Comparison of ENCODE assay signal across 8 cellular contexts in genomic region chr7:44846390-44846789, GRCh38. TPM values are rescaled to one million over a fixed set of nuclear protein-coding genes. Genes with fewer than 3 reads are reported as not detected.
DNase-seq lines count a peak whose midpoint lies in the region; ATAC-seq and TF ChIP-seq lines count a peak whose summit lies in the region.
"Not testable (repeated sequence)": the region's sequence is repeated elsewhere in the genome, so short reads cannot be mapped to it uniquely, and the experiment has no call there.

No MANE protein-coding gene starts in this region.

- 88% methylated on average over 11 of the region's 11 CpGs for WGBS in ectodermal cell, 2 experiments

- H3K36me3 ChIP-seq in ectodermal cell (ENCODE audit: control insufficient read depth, insufficient read depth, low read length), result not testable (repeated sequence)
- H3K36me3 ChIP-seq in iPS-18a (ENCODE audit: control insufficient read depth, low read depth, low read length), result peaks cover 11% of the 10 kb centered on the region

- not testable (repeated sequence) for ATAC-seq in T-helper 17 cell; stimulated activated naive CD8-positive, alpha-beta T cell treated with anti-CD3 and anti-CD28 coated beads, Interleukin-15, amount 100 ng/mL, for 72 hours

- intact Hi-C loops in CD14-positive monocyte (cut with micrococcal nuclease), result loop anchor here (5.0 to 10.0 kb wide), 7 partner anchors 41 to 802 kb away; partner anchors contain the start of genes DBNL (in 1 of the 2), PPIA (in 1 of the 2), PURB (in 1 of the 2) and TMED4 (in 1 of the 2)

- peak overlapping the region; percentile 98 for H3K4me3 ChIP-seq in ectodermal cell (ENCODE audit: insufficient read depth, low read depth, low read length)
- peak overlapping the region; percentile 97 for H3K4me3 ChIP-seq in iPS-18a (ENCODE audit: low read length)

- H3K4me1 Mint-ChIP-seq in CD14-positive monocyte (peaks cover 58% of the 10 kb centered on the region), IgD-negative memory B cell (peaks cover 22 to 29% (median 27%) of the 10 kb centered on the region in 3 donors), T-helper 17 cell (peaks cover 35% of the 10 kb centered on the region), neural crest cell (peaks cover 46% of the 10 kb centered on the region)
- peaks cover 44% of the 10 kb centered on the region for H3K4me1 Mint-ChIP-seq in activated naive CD4-positive, alpha-beta T cell treated with anti-CD3 and anti-CD28 coated beads, Interleukin-2, amount 50 U/mL, for 24 hours
- H3K4me1 Mint-ChIP-seq in stimulated activated naive CD8-positive, alpha-beta T cell treated with anti-CD3 and anti-CD28 coated beads, Interleukin-15, amount 100 ng/mL, for 72 hours, result peaks cover 65% of the 10 kb centered on the region

- H3K9me3 ChIP-seq in T-helper 17 cell (ENCODE audit: control insufficient read depth, low read length, poor library complexity, severe bottlenecking); ectodermal cell (ENCODE audit: control insufficient read depth, low read length); iPS-18a (ENCODE audit: control insufficient read depth, low read depth, low read length): not testable (repeated sequence)

- H3K27me3 ChIP-seq in ectodermal cell (ENCODE audit: control insufficient read depth, insufficient read depth, low read length, poor library complexity, severe bottlenecking); iPS-18a (ENCODE audit: control insufficient read depth, insufficient read depth, low read length): not testable (repeated sequence)

- H3K4me1 ChIP-seq in ectodermal cell (ENCODE audit: control insufficient read depth, insufficient read depth, low read length); iPS-18a (ENCODE audit: control insufficient read depth, low read depth, low read length): not testable (repeated sequence)

- DNase-seq in CD14-positive monocyte (ENCODE audit: low spot score); neural crest cell (ENCODE audit: low read depth, low spot score): not testable (repeated sequence)
- DNase-seq in T-helper 17 cell, result peak in 1 of 3 donors; percentile 17
- peak in 1 of 2 donors; percentile 27 for DNase-seq in stimulated activated naive CD8-positive, alpha-beta T cell treated with anti-CD3 and anti-CD28 coated beads, Interleukin-15, amount 100 ng/mL, for 72 hours

- not testable (repeated sequence) for H3K9ac ChIP-seq in iPS-18a (ENCODE audit: low read length)

- not testable (repeated sequence) for H3K9me3 Mint-ChIP-seq in CD14-positive monocyte; IgD-negative memory B cell; activated naive CD4-positive, alpha-beta T cell treated with anti-CD3 and anti-CD28 coated beads, Interleukin-2, amount 50 U/mL, for 24 hours; neural crest cell; stimulated activated naive CD8-positive, alpha-beta T cell treated with anti-CD3 and anti-CD28 coated beads, Interleukin-15, amount 100 ng/mL, for 72 hours

- peak overlapping the region; percentile 84 to 99 (median 92) for H3K27ac Mint-ChIP-seq in CD14-positive monocyte
- H3K27ac Mint-ChIP-seq in IgD-negative memory B cell, result peak overlapping the region; percentile 94 to 99 (median 98)
- peak overlapping the region; percentile 98 for H3K27ac Mint-ChIP-seq in T-helper 17 cell
- peak overlapping the region; percentile 97 for H3K27ac Mint-ChIP-seq in activated naive CD4-positive, alpha-beta T cell treated with anti-CD3 and anti-CD28 coated beads, Interleukin-2, amount 50 U/mL, for 24 hours
- H3K27ac Mint-ChIP-seq in neural crest cell (ENCODE audit: unreplicated experiment), result not testable (repeated sequence)
- peak overlapping the region; percentile 93 to 100 for H3K27ac Mint-ChIP-seq in stimulated activated naive CD8-positive, alpha-beta T cell treated with anti-CD3 and anti-CD28 coated beads, Interleukin-15, amount 100 ng/mL, for 72 hours

- H3K27me3 Mint-ChIP-seq in CD14-positive monocyte (ENCODE audit: low read depth in 3 of 3); IgD-negative memory B cell; T-helper 17 cell; activated naive CD4-positive, alpha-beta T cell treated with anti-CD3 and anti-CD28 coated beads, Interleukin-2, amount 50 U/mL, for 24 hours; neural crest cell (ENCODE audit: low read depth); stimulated activated naive CD8-positive, alpha-beta T cell treated with anti-CD3 and anti-CD28 coated beads, Interleukin-15, amount 100 ng/mL, for 72 hours: not testable (repeated sequence)

- H3K4me3 Mint-ChIP-seq in CD14-positive monocyte (peak overlapping the region; percentile 81 to 91), IgD-negative memory B cell (peak overlapping the region; percentile 90 to 98 (median 95)), T-helper 17 cell (peak overlapping the region; percentile 96), neural crest cell (peak overlapping the region; percentile 98)
- peak overlapping the region; percentile 95 for H3K4me3 Mint-ChIP-seq in activated naive CD4-positive, alpha-beta T cell treated with anti-CD3 and anti-CD28 coated beads, Interleukin-2, amount 50 U/mL, for 24 hours
- H3K4me3 Mint-ChIP-seq in stimulated activated naive CD8-positive, alpha-beta T cell treated with anti-CD3 and anti-CD28 coated beads, Interleukin-15, amount 100 ng/mL, for 72 hours, result peak overlapping the region; percentile 85 to 94

- TF ChIP-seq CTCF in CD14-positive monocyte (IDR thresholded peaks at IDR 0.05); neural crest cell (conservative IDR thresholded peaks at IDR 0.05): not testable (repeated sequence)

- not testable (repeated sequence) for H3K36me3 Mint-ChIP-seq in CD14-positive monocyte; IgD-negative memory B cell; T-helper 17 cell (ENCODE audit: low read depth); activated naive CD4-positive, alpha-beta T cell treated with anti-CD3 and anti-CD28 coated beads, Interleukin-2, amount 50 U/mL, for 24 hours; neural crest cell (ENCODE audit: low read depth)

- not testable (repeated sequence) for H3K27ac ChIP-seq in ectodermal cell (ENCODE audit: insufficient read depth, low read depth, low read length, poor library complexity, severe bottlenecking); iPS-18a (ENCODE audit: low read length)

RNA-seq across cellular contexts. Expression of gene H2AZ2, which starts 1.5 kb away (rescaled TPM):
- 100 to 1,000 TPM; 181 to 186 TPM for polyA plus RNA-seq in CD14-positive monocyte
- 148 TPM for polyA plus RNA-seq in IgD-negative memory B cell
- 100 to 1,000 TPM; 173 to 185 TPM for total RNA-seq in T-helper 17 cell
- 326 TPM for polyA plus RNA-seq in ectodermal cell (2013, experiment 1 of 4)
- polyA plus RNA-seq in ectodermal cell (2013, experiment 2 of 4), result 354 TPM
- polyA plus RNA-seq in ectodermal cell (2013, experiment 3 of 4), result 303 TPM
- 320 TPM for polyA plus RNA-seq in ectodermal cell (2013, experiment 4 of 4)
- 351 and 353 TPM in 2 replicates for total RNA-seq in neural crest cell

RNA-seq across cellular contexts. Expression of gene PURB, which starts 38.9 kb away (rescaled TPM):
- polyA plus RNA-seq in CD14-positive monocyte (1 to 10 TPM; 3.0 TPM), IgD-negative memory B cell (1.5 TPM)
- total RNA-seq in T-helper 17 cell (10 to 100 TPM; 21.4 to 27.6 TPM), neural crest cell (26.2 and 27.3 TPM in 2 replicates)
- 23.2 TPM for polyA plus RNA-seq in ectodermal cell (2013, experiment 1 of 4)
- 27.1 TPM for polyA plus RNA-seq in ectodermal cell (2013, experiment 2 of 4)
- polyA plus RNA-seq in ectodermal cell (2013, experiment 3 of 4), result 19.5 TPM
- 24.1 TPM for polyA plus RNA-seq in ectodermal cell (2013, experiment 4 of 4)

RNA-seq across cellular contexts. Expression of gene PPIA, which starts 49.9 kb away (rescaled TPM):
- polyA plus RNA-seq in CD14-positive monocyte (1,000 to 10,000 TPM; 2,037 to 2,276 TPM), IgD-negative memory B cell (4,265 TPM)
- total RNA-seq in T-helper 17 cell (100 to 1,000 TPM; 691 to 692 TPM), neural crest cell (2,244 and 2,316 TPM in 2 replicates)
- polyA plus RNA-seq in ectodermal cell (2013, experiment 1 of 4), result 2,333 TPM
- polyA plus RNA-seq in ectodermal cell (2013, experiment 2 of 4), result 2,154 TPM
- polyA plus RNA-seq in ectodermal cell (2013, experiment 3 of 4), result 2,166 TPM
- 2,374 TPM for polyA plus RNA-seq in ectodermal cell (2013, experiment 4 of 4)
